2 cellular contexts compared by ENCODE assay signal in genomic region chr11:210122-210802, GRCh38.
TF ChIP-seq lines count a peak whose summit lies in the region.

No MANE protein-coding gene starts in this region.

TF ChIP-seq in IMR-90, 13 proteins besides CTCF, POLR2A, EP300 and RAD21:
- peak; percentile 43; the same call in 1 of the 2 replicates for TF ChIP-seq MAZ (IDR thresholded peaks at IDR 0.05; ENCODE audit: borderline replicate concordance, low read depth, low read length)
- TF ChIP-seq CHD1 (IDR thresholded peaks at IDR 0.05; ENCODE audit: low read depth, low read length): no peak

TF ChIP-seq in GM12878, 131 proteins besides CTCF, POLR2A, EP300 and RAD21:
- TF ChIP-seq ZNF274 (IDR thresholded peaks at IDR 0.05; ENCODE audit: insufficient read depth, insufficient read length) (no peak), PRDM15 (CRISPR knock-in tag; IDR thresholded peaks at IDR 0.05) (no peak), ELK1 (IDR thresholded peaks at IDR 0.05; ENCODE audit: low read depth, low read length) (no peak), CEBPZ (IDR thresholded peaks at IDR 0.05; ENCODE audit: low read depth, low read length) (no peak), JUND (IDR thresholded peaks at IDR 0.05; ENCODE audit: low read depth, low read length) (no peak), TCF3 (IDR thresholded peaks at IDR 0.05; ENCODE audit: borderline replicate concordance, insufficient read depth, low read depth, low read length) (no peak), CBX3 (IDR thresholded peaks at IDR 0.05; ENCODE audit: borderline replicate concordance, low read depth) (no peak), ZNF24 (IDR thresholded peaks at IDR 0.05) (no peak), LARP7 (IDR thresholded peaks at IDR 0.05) (no peak), ATF7 (IDR thresholded peaks at IDR 0.05; ENCODE audit: low read depth) (no peak), SMAD1 (IDR thresholded peaks at IDR 0.05; ENCODE audit: low read depth, partially characterized antibody) (no peak), CREB1 (IDR thresholded peaks at IDR 0.05; ENCODE audit: low read depth) (no peak), BACH1 (IDR thresholded peaks at IDR 0.05; ENCODE audit: borderline replicate concordance) (no peak), ASH2L (IDR thresholded peaks at IDR 0.05; ENCODE audit: borderline replicate concordance, low read depth) (no peak), BRCA1 (IDR thresholded peaks at IDR 0.05; ENCODE audit: low read depth, low read length) (no peak)
